In genomic region chr15:67521770-67522568, GRCh38 we compare ENCODE assay signal across 8 cellular contexts. TPM values are rescaled to one million over a fixed set of nuclear protein-coding genes. Genes with fewer than 3 reads are reported as not detected.
A peak's percentile ranks its signal among the peaks of the same experiment; 100 is the strongest.
DNase-seq lines count a peak whose midpoint lies in the region; ATAC-seq and TF ChIP-seq lines count a peak whose summit lies in the region.

No MANE protein-coding gene starts in this region.

- H2BK20ac ChIP-seq in H9 (ENCODE audit: low read depth, low read length, poor library complexity, severe bottlenecking), result no peak overlapping the region

- no peak for ATAC-seq in effector memory CD8-positive, alpha-beta T cell (replicated peaks)
- ATAC-seq in GM19324 (IDR thresholded peaks at IDR 0.05; ENCODE audit: low FRiP score, unreplicated experiment), result no peak

- H3K27me3 Mint-ChIP-seq in H9 (ENCODE audit: low read depth), result peaks cover 8% of the 10 kb centered on the region
- no peaks in the 10 kb centered on the region for H3K27me3 Mint-ChIP-seq in effector memory CD8-positive, alpha-beta T cell

- H3K36me3 ChIP-seq in Peyer's patch, result no peaks in the 10 kb centered on the region

- H3K79me1 ChIP-seq in H9 (ENCODE audit: insufficient read depth, low read depth, low read length, poor library complexity, severe bottlenecking), result no peaks in the 10 kb centered on the region

- no peak overlapping the region for H3K4ac ChIP-seq in H9 (ENCODE audit: low read depth, low read length)

- no peaks in the 10 kb centered on the region for H4K20me1 ChIP-seq in H9 (ENCODE audit: control insufficient read depth, insufficient read depth, insufficient read length)

- H3K14ac ChIP-seq in H9 (ENCODE audit: insufficient read depth, low read length), result no peak overlapping the region

- H2BK5ac ChIP-seq in H9 (ENCODE audit: insufficient read length, low read length), result no peak overlapping the region

- no peak overlapping the region for H3K18ac ChIP-seq in H9 (ENCODE audit: insufficient read length, low read depth, low read length)

- TF ChIP-seq CTCF in H9 (conservative IDR thresholded peaks at IDR 0.05), result no peak
- TF ChIP-seq CTCF in Peyer's patch (IDR thresholded peaks at IDR 0.05), result no peak

- H2BK12ac ChIP-seq in H9 (ENCODE audit: insufficient read length, low read depth, low read length), result no peak overlapping the region

- no peak overlapping the region for H3K23ac ChIP-seq in H9 (ENCODE audit: insufficient read length, low read depth, low read length)

- no peak overlapping the region for H3K27ac Mint-ChIP-seq in H9
- H3K27ac Mint-ChIP-seq in effector memory CD8-positive, alpha-beta T cell, result peak overlapping the region; percentile 93 to 94

- no peak overlapping the region for H2BK15ac ChIP-seq in H9 (ENCODE audit: low read depth, low read length)

- no peak overlapping the region for H3K27ac ChIP-seq in H9 (ENCODE audit: insufficient read length, low read depth, low read length)
- H3K27ac ChIP-seq in Peyer's patch, result peak overlapping the region; percentile 93 to 98 (median 96)

- no peak overlapping the region for H3K56ac ChIP-seq in H9 (ENCODE audit: insufficient read length, low read depth, low read length)

- H3K4me1 ChIP-seq in H9 (ENCODE audit: insufficient read depth, low read length), result no peaks in the 10 kb centered on the region
- peaks cover 0 to 11% (median 0%) of the 10 kb centered on the region in 4 donors for H3K4me1 ChIP-seq in Peyer's patch

- H3K79me2 ChIP-seq in H9 (ENCODE audit: insufficient read depth, low read length), result no peaks in the 10 kb centered on the region

- TF ChIP-seq POLR2A in Peyer's patch (IDR thresholded peaks at IDR 0.05), result no peak

- H3K9me3 ChIP-seq in H9 (ENCODE audit: control insufficient read depth, low read depth, low read length) (no peaks in the 10 kb centered on the region), Peyer's patch (no peaks in the 10 kb centered on the region)

- no CpG with 5 or more reads among the region's 23 CpGs for WGBS in H9 (ENCODE audit: extremely low coverage, insufficient read length, low lambda C conversion rate)

- peaks cover 0 to 2% (median 0%) of the 10 kb centered on the region in 3 experiments; a peak in 1 of 7 replicates for H3K36me3 Mint-ChIP-seq in H9 (ENCODE audit: insufficient read depth in 1 of 3, low read depth in 3 of 3)
- H3K36me3 Mint-ChIP-seq in effector memory CD8-positive, alpha-beta T cell (ENCODE audit: insufficient read depth), result peaks cover 12% of the 10 kb centered on the region

- H3K27me3 ChIP-seq in H9 (ENCODE audit: insufficient read depth, low read length) (no peaks in the 10 kb centered on the region; the same call in 1 of the 2 replicates), Peyer's patch (no peaks in the 10 kb centered on the region)

- H2AFZ ChIP-seq in H9 (ENCODE audit: low read length), result no peak overlapping the region

- no peaks in the 10 kb centered on the region for H3K9me3 Mint-ChIP-seq in H9
- no peaks in the 10 kb centered on the region for H3K9me3 Mint-ChIP-seq in effector memory CD8-positive, alpha-beta T cell

- peak overlapping the region; percentile 82 to 88 for H3K4me3 Mint-ChIP-seq in H9
- peak overlapping the region; percentile 91 to 93 for H3K4me3 Mint-ChIP-seq in effector memory CD8-positive, alpha-beta T cell

- peak overlapping the region; percentile 59 for H3K4me2 ChIP-seq in H9 (ENCODE audit: insufficient read depth, insufficient read length, low read length)

- no peak overlapping the region for H2AK5ac ChIP-seq in H9 (ENCODE audit: insufficient read length, low read length)

- H3K23me2 ChIP-seq in H9 (ENCODE audit: insufficient read length, low read depth, low read length, poor library complexity, severe bottlenecking), result peaks cover 12% of the 10 kb centered on the region

- H4K5ac ChIP-seq in H9 (ENCODE audit: insufficient read length, low read depth, low read length), result no peak overlapping the region

- H3T11ph ChIP-seq in H9 (ENCODE audit: low read length), result no peak overlapping the region

- peak overlapping the region; percentile 73 to 85 (median 76) for H3K4me3 ChIP-seq in Peyer's patch

- H3K4me1 Mint-ChIP-seq in H9, result peaks cover 23 to 25% of the 10 kb centered on the region in 2 experiments
- peaks cover 18 to 37% of the 10 kb centered on the region in 2 donors for H3K4me1 Mint-ChIP-seq in effector memory CD8-positive, alpha-beta T cell (ENCODE audit: low read depth in 2 of 2)

- no peak overlapping the region for H4K8ac ChIP-seq in H9 (replicated peaks; ENCODE audit: insufficient read length, low read depth, low read length)

- no peak overlapping the region for H3K9ac ChIP-seq in H9 (ENCODE audit: extremely low read depth, insufficient read length, low read length)

- peak; percentile 30 for DNase-seq in AG20443 (ENCODE audit: low spot score)
- no peak for DNase-seq in H9
- DNase-seq in Peyer's patch, result no peak
- DNase-seq in effector memory CD8-positive, alpha-beta T cell, result no peak
- DNase-seq in midbrain (lab: John Stamatoyannopoulos, UW), result peak; percentile 31
- no peak for DNase-seq in stimulated activated CD4-positive, alpha-beta T cell treated with anti-CD3 and anti-CD28 coated beads, Interleukin-15, amount 100 ng/mL, for 24 hours
- DNase-seq in central memory CD4-positive, alpha-beta T cell, result no peak

- no peak overlapping the region for H4K91ac ChIP-seq in H9 (ENCODE audit: insufficient read length, low read depth, low read length)

- no peak overlapping the region for H2BK120ac ChIP-seq in H9 (ENCODE audit: low read depth, low read length, poor library complexity, severe bottlenecking)

RNA-seq across cellular contexts. Expression of gene C15orf61, which starts 1.0 kb away (rescaled TPM):
- total RNA-seq in H9 (2021), result 2.6 and 2.9 TPM in 2 replicates
- 10 to 100 TPM in 1 of 4 donors, 1 to 10 TPM in 3; 2.5 to 10.7 (median 7.6) TPM for total RNA-seq in Peyer's patch

RNA-seq across cellular contexts. Expression of gene MAP2K5, which starts 20.5 kb away (rescaled TPM):
- total RNA-seq in H9 (2021), result 13.2 and 15.0 TPM in 2 replicates
- total RNA-seq in Peyer's patch, result 10 to 100 TPM; 14.0 to 50.3 (median 21.2) TPM

Comparison
In these comparisons a context has a peak if more than half of its experiments do, and no peak if none do; other contexts are left out.
1. DNase-seq: peak in AG20443 (single experiment) and midbrain (single experiment); none in H9 (single experiment), Peyer's patch (0 of 3), effector memory CD8-positive, alpha-beta T cell (0 of 3), stimulated activated CD4-positive, alpha-beta T cell treated with anti-CD3 and anti-CD28 coated beads, Interleukin-15, amount 100 ng/mL, for 24 hours (single experiment) and central memory CD4-positive, alpha-beta T cell (single experiment).
2. H3K27ac Mint-ChIP-seq: peak in effector memory CD8-positive, alpha-beta T cell (2 of 2); none in H9 (0 of 3).